In genomic region chr11:31812392-31813241, GRCh38 we compare ENCODE assay signal across 7 cellular contexts. TPM values are rescaled to one million over a fixed set of nuclear protein-coding genes. Genes with fewer than 3 reads are reported as not detected.
DNase-seq lines count a peak whose midpoint lies in the region; ATAC-seq and TF ChIP-seq lines count a peak whose summit lies in the region.

No MANE protein-coding gene starts in this region.

- peak; percentile 83 for DNase-seq in H7
- peak; percentile 62 for DNase-seq in SK-N-SH
- DNase-seq in foreskin fibroblast, result no peak
- no peak for DNase-seq in sciatic nerve (ENCODE audit: low spot score)
- DNase-seq in NCI-H187 treated with DMSO at 0.1 percent for 48 hours (lab: John Stamatoyannopoulos, UW), result no peak
- DNase-seq in stimulated activated naive CD4-positive, alpha-beta T cell treated with Interleukin-2 at 50 U/mL for 16 hours (lab: John Stamatoyannopoulos, UW), result no peak

- POLR2A ChIA-PET in SK-N-SH (lab: Yijun Ruan, JAX), result no interaction called here

- H3K36me3 ChIP-seq in H7 (replicated peaks; ENCODE audit: control insufficient read depth, insufficient read depth, low read length), result no peaks in the 10 kb centered on the region
- H3K36me3 ChIP-seq in SK-N-SH (replicated peaks in 1 of 2; ENCODE audit: control insufficient read depth in 1 of 2, insufficient read depth in 2 of 2, low read length in 1 of 2), result no peaks in the 10 kb centered on the region

- H3K4me2 ChIP-seq in SK-N-SH, result peak overlapping the region; percentile 79

- TF ChIP-seq RAD21 in SK-N-SH (IDR thresholded peaks at IDR 0.05; ENCODE audit: low read length), result no peak

- no peak for TF ChIP-seq CTCF in SK-N-SH (IDR thresholded peaks at IDR 0.05)
- no peak for TF ChIP-seq CTCF in foreskin fibroblast (IDR thresholded peaks at IDR 0.05; ENCODE audit: low read depth, low read length)

- peak overlapping the region; percentile 24; the same call in 1 of the 2 replicates for H2AFZ ChIP-seq in SK-N-SH (ENCODE audit: low read depth)

- peaks cover 32% of the 10 kb centered on the region for H4K20me1 ChIP-seq in SK-N-SH (ENCODE audit: insufficient read depth)

- ATAC-seq in sciatic nerve (peak; percentile 31), GM19467 (IDR thresholded peaks at IDR 0.05; ENCODE audit: unreplicated experiment) (no peak)

- intact Hi-C loops in sciatic nerve (cut with DNase I), result no loop called here

- CTCF ChIA-PET in SK-N-SH (lab: Yijun Ruan, JAX), result interaction anchor here (1.5 kb wide), 1 partner anchor 14 kb away, joined by 10 read pairs; no protein-coding TSS in a partner anchor

- no peaks in the 10 kb centered on the region for H3K9me2 ChIP-seq in SK-N-SH

- 14% methylated on average over 28 of the region's 54 CpGs for WGBS in SK-N-SH (ENCODE audit: low lambda C conversion rate)

- peaks cover 6 to 30% of the 10 kb centered on the region in 2 experiments; a peak in 2 of 4 replicates for H3K4me1 ChIP-seq in SK-N-SH (ENCODE audit: control insufficient read depth in 1 of 2, insufficient read depth in 2 of 2, low read depth in 1 of 2, low read length in 1 of 2)

- H3K27me3 ChIP-seq in H7 (ENCODE audit: control insufficient read depth, insufficient read depth, low read length) (peaks cover 95% of the 10 kb centered on the region), SK-N-SH (ENCODE audit: insufficient read depth) (peaks cover 98% of the 10 kb centered on the region)

- no peak overlapping the region for H3K9ac ChIP-seq in SK-N-SH

- H3K4me3 ChIP-seq in H7 (ENCODE audit: insufficient read depth, low read depth, low read length) (peak overlapping the region; percentile 26), SK-N-SH (ENCODE audit: low read depth in 2 of 2, low read length in 1 of 2) (peak overlapping the region; percentile 24 to 37; a peak in 3 of 4 replicates), foreskin fibroblast (ENCODE audit: low read depth in 1 of 2, low read length in 2 of 2) (peak overlapping the region; percentile 16 to 27)

- no peak overlapping the region for H3K27ac ChIP-seq in SK-N-SH (ENCODE audit: low read depth in 2 of 2, low read length in 1 of 2)

- no peaks in the 10 kb centered on the region for H3F3A ChIP-seq in SK-N-SH (replicated peaks; ENCODE audit: insufficient read depth)

- no peak for TF ChIP-seq EP300 in SK-N-SH (IDR thresholded peaks at IDR 0.05; ENCODE audit: borderline replicate concordance in 1 of 2, low read depth in 1 of 2, low read length in 1 of 2)

- H3K79me2 ChIP-seq in SK-N-SH (ENCODE audit: insufficient read depth), result no peaks in the 10 kb centered on the region

- no peaks in the 10 kb centered on the region for H3K9me3 ChIP-seq in SK-N-SH

TF ChIP-seq in SK-N-SH, 30 proteins besides CTCF, POLR2A, EP300 and RAD21:
- TF ChIP-seq FOXM1 (IDR thresholded peaks at IDR 0.05; ENCODE audit: low read depth) (no peak), EZH2phosphoT487 (IDR thresholded peaks at IDR 0.05; ENCODE audit: borderline replicate concordance, low read depth) (peak; percentile 92)

RNA-seq across cellular contexts. Expression of gene PAX6, which starts 1.5 kb away (rescaled TPM):
- 12.3 and 23.3 TPM in 2 replicates for total RNA-seq in H7 (2014; rRNA removed; shearing (Covaris generic))
- not detected in 2 replicates for polyA plus RNA-seq in SK-N-SH (2012; rRNA removed)
- not detected in 2 replicates for polyA plus RNA-seq in SK-N-SH (2012; cell fraction: cytosol; rRNA removed)
- not detected in 2 replicates for polyA plus RNA-seq in SK-N-SH (2012; cell fraction: nucleus; rRNA removed)
- not detected for total RNA-seq in sciatic nerve

Comparison
In these comparisons a context has a peak if more than half of its experiments do, and no peak if none do; other contexts are left out.
1. DNase-seq: peak in H7 (single experiment) and SK-N-SH (single experiment); none in foreskin fibroblast (0 of 2), sciatic nerve (single experiment), NCI-H187 treated with DMSO at 0.1 percent for 48 hours (single experiment) and stimulated activated naive CD4-positive, alpha-beta T cell treated with Interleukin-2 at 50 U/mL for 16 hours (single experiment).
2. RNA of gene PAX6, which starts 1.5 kb away (total RNA-seq): 12.3 to 23.3 TPM in H7; not detected in sciatic nerve (single experiment); every median in the first group is over 10 times any median in the second.
3. Peak in every context shown above with its lines, with median percentiles within 50 percentile points of each other: H3K4me3 ChIP-seq.